1 cellular context compared by ENCODE assay signal in genomic region chr2:85888745-85889647, GRCh38.
TF ChIP-seq lines count a peak whose summit lies in the region.

ST3GAL5 (minus strand) TSS chr2:85888990; CDS start chr2:85888905, 85 bp downstream.

TF ChIP-seq in K562, 482 proteins besides CTCF, POLR2A, EP300 and RAD21 (continued from another document and continues in another):
- no peak for TF ChIP-seq ZNF318 (IDR thresholded peaks at IDR 0.05; ENCODE audit: borderline replicate concordance in 1 of 2, low read depth in 1 of 2)
- no peak for TF ChIP-seq RFX5 (IDR thresholded peaks at IDR 0.05; ENCODE audit: low read depth, low read length)
- no peak for TF ChIP-seq TAL1 (IDR thresholded peaks at IDR 0.05)
- TF ChIP-seq HINFP (tag; conservative IDR thresholded peaks at IDR 0.05; ENCODE audit: low read depth): peak; percentile 68; the same call in 1 of the 2 replicates
- peak; percentile 21; the same call in 1 of the 2 replicates for TF ChIP-seq TRIM28 (IDR thresholded peaks at IDR 0.05)
- TF ChIP-seq BRF2 (IDR thresholded peaks at IDR 0.05; ENCODE audit: borderline replicate concordance, insufficient read depth, insufficient read length): no peak
- TF ChIP-seq ESRRA (IDR thresholded peaks at IDR 0.05; ENCODE audit: borderline replicate concordance, low read depth): peak; percentile 58; the same call in 1 of the 2 replicates
- no peak for TF ChIP-seq SAFB (IDR thresholded peaks at IDR 0.05; ENCODE audit: borderline replicate concordance, low read depth, low read length)
- peak; percentile 46; the same call in 1 of the 2 replicates for TF ChIP-seq CC2D1A (IDR thresholded peaks at IDR 0.05)
- no peak for TF ChIP-seq NFE2L1 (tag; IDR thresholded peaks at IDR 0.05; ENCODE audit: borderline replicate concordance, low read depth)
- peak; percentile 47; the same call in 1 of the 2 replicates for TF ChIP-seq KLF13 (tag; IDR thresholded peaks at IDR 0.05; ENCODE audit: borderline replicate concordance, low read depth)
- no peak for TF ChIP-seq ZNF695 (CRISPR knock-in tag; IDR thresholded peaks at IDR 0.05)
- peak; percentile 71; the same call in 1 of the 2 replicates for TF ChIP-seq GATAD2B (IDR thresholded peaks at IDR 0.05; ENCODE audit: borderline replicate concordance)
- no peak for TF ChIP-seq CBFA2T2 (conservative IDR thresholded peaks at IDR 0.05)
- TF ChIP-seq ZBTB11 (CRISPR knock-in tag; IDR thresholded peaks at IDR 0.05): no peak
- TF ChIP-seq CTBP1 (IDR thresholded peaks at IDR 0.05; ENCODE audit: borderline replicate concordance): peak; percentile 88
- TF ChIP-seq ARID3B (CRISPR knock-in tag; IDR thresholded peaks at IDR 0.05; ENCODE audit: borderline replicate concordance): no peak
- peak; percentile 43; the same call in 1 of the 2 replicates for TF ChIP-seq ETS1 (conservative IDR thresholded peaks at IDR 0.05; ENCODE audit: control insufficient read depth, low read depth, low read length)
- peak; percentile 34; the same call in 1 of the 2 replicates for TF ChIP-seq PHF8 (IDR thresholded peaks at IDR 0.05; ENCODE audit: borderline replicate concordance, low read length)
- no peak for TF ChIP-seq ZNF699 (CRISPR knock-in tag; IDR thresholded peaks at IDR 0.05; ENCODE audit: insufficient replicate concordance)
- TF ChIP-seq CXXC5 (CRISPR knock-in tag; IDR thresholded peaks at IDR 0.05): peak; percentile 93
- no peak for TF ChIP-seq ZNF212 (CRISPR knock-in tag; IDR thresholded peaks at IDR 0.05)
- TF ChIP-seq ZNF445 (CRISPR knock-in tag; IDR thresholded peaks at IDR 0.05; ENCODE audit: low read depth): no peak
- no peak; the same call in 1 of the 2 replicates for TF ChIP-seq DMBX1 (CRISPR knock-in tag; IDR thresholded peaks at IDR 0.05; ENCODE audit: borderline replicate concordance)
- TF ChIP-seq POLR2G (IDR thresholded peaks at IDR 0.05; ENCODE audit: low read depth, low read length): peak; percentile 66
- peak; percentile 66 for TF ChIP-seq RBFOX2 (IDR thresholded peaks at IDR 0.05; ENCODE audit: low read depth, low read length)
- peak; percentile 24 for TF ChIP-seq DACH1 (IDR thresholded peaks at IDR 0.05; ENCODE audit: partially characterized antibody)
- no peak for TF ChIP-seq CEBPG (CRISPR knock-in tag; IDR thresholded peaks at IDR 0.05)
- TF ChIP-seq CEBPG (tag; conservative IDR thresholded peaks at IDR 0.05 in 1 of 2, IDR thresholded peaks at IDR 0.05 in 1 of 2): no peak
- TF ChIP-seq CREB5 (CRISPR knock-in tag; IDR thresholded peaks at IDR 0.05): no peak
- TF ChIP-seq CBX1 (IDR thresholded peaks at IDR 0.05; ENCODE audit: low read depth): 0 out of 2 replicates have a peak, but pooled peaks have one; percentile 27
- peak; percentile 5; the same call in 1 of the 2 replicates for TF ChIP-seq BHLHE40 (IDR thresholded peaks at IDR 0.05; ENCODE audit: low read length)
- TF ChIP-seq RAD51 (IDR thresholded peaks at IDR 0.05; ENCODE audit: borderline replicate concordance, low read depth): no peak
- TF ChIP-seq DEAF1 (CRISPR knock-in tag; IDR thresholded peaks at IDR 0.05): no peak
- TF ChIP-seq KLF10 (CRISPR knock-in tag; IDR thresholded peaks at IDR 0.05): no peak
- TF ChIP-seq MYC (IDR thresholded peaks at IDR 0.05; ENCODE audit: low read depth, low read length): peak; percentile 52; the same call in 1 of the 2 replicates
- no peak for TF ChIP-seq MYC (CRISPR knock-in tag; IDR thresholded peaks at IDR 0.05; ENCODE audit: borderline replicate concordance, low read depth)
- TF ChIP-seq NR2C2 (CRISPR knock-in tag; IDR thresholded peaks at IDR 0.05): no peak
- peak; percentile 31; the same call in 1 of the 2 replicates for TF ChIP-seq NR2C2 (tag; IDR thresholded peaks at IDR 0.05)
